Comparison of ENCODE assay signal across 8 cellular contexts in genomic region chrX:140766024-140766611, GRCh38.
DNase-seq lines count a peak whose midpoint lies in the region; ATAC-seq and TF ChIP-seq lines count a peak whose summit lies in the region.

No MANE protein-coding gene starts in this region.

- H3K27ac Mint-ChIP-seq in stimulated activated naive B cell treated with anti-CD40 and anti-IgM and Interleukin-4, amounts not matched to agents 10 μg/mL and 1 μg/mL and 100 μg/mL, for 72 hours, result no peak overlapping the region
- H3K27ac Mint-ChIP-seq in stimulated activated memory B cell treated with anti-CD40 and anti-IgM and Interleukin-4, amounts not matched to agents 10 μg/mL and 1 μg/mL and 100 μg/mL, for 72 hours, result no peak overlapping the region

- DNase-seq in NCI-H446 (lab: John Stamatoyannopoulos, UW), result peak; percentile 2 to 37
- no peak for DNase-seq in NCI-H446 treated with DMSO at 0.1 percent for 48 hours (lab: John Stamatoyannopoulos, UW)
- DNase-seq in central memory CD4-positive, alpha-beta T cell, result peak; percentile 19
- DNase-seq in kidney tubule cell (ENCODE audit: low spot score), result peak; percentile 61
- peak; percentile 13 for DNase-seq in stimulated activated naive B cell treated with anti-CD40 and anti-IgM and Interleukin-4, amounts not matched to agents 10 μg/mL and 1 μg/mL and 100 μg/mL, for 72 hours

- H3K27me3 Mint-ChIP-seq in stimulated activated naive B cell treated with anti-CD40 and anti-IgM and Interleukin-4, amounts not matched to agents 10 μg/mL and 1 μg/mL and 100 μg/mL, for 72 hours, result peaks cover 7 to 9% of the 10 kb centered on the region in 2 donors
- peaks cover 15% of the 10 kb centered on the region for H3K27me3 Mint-ChIP-seq in stimulated activated memory B cell treated with anti-CD40 and anti-IgM and Interleukin-4, amounts not matched to agents 10 μg/mL and 1 μg/mL and 100 μg/mL, for 72 hours

- peak; percentile 56 for ATAC-seq in HG03432 (IDR thresholded peaks at IDR 0.05; ENCODE audit: unreplicated experiment)
- ATAC-seq in SK-N-SH treated with all-trans-retinoic acid at 6 μM for 48 hours, result peak; percentile 69; the same call in 2 of the 3 replicates
- ATAC-seq in stimulated activated naive B cell treated with anti-CD40 and anti-IgM and Interleukin-4, amounts not matched to agents 10 μg/mL and 1 μg/mL and 100 μg/mL, for 72 hours (replicated peaks), result no peak
- no peak for ATAC-seq in stimulated activated memory B cell treated with anti-CD40 and anti-IgM and Interleukin-4, amounts not matched to agents 10 μg/mL and 1 μg/mL and 100 μg/mL, for 72 hours

- no peaks in the 10 kb centered on the region for H3K9me3 Mint-ChIP-seq in stimulated activated naive B cell treated with anti-CD40 and anti-IgM and Interleukin-4, amounts not matched to agents 10 μg/mL and 1 μg/mL and 100 μg/mL, for 72 hours
- no peaks in the 10 kb centered on the region for H3K9me3 Mint-ChIP-seq in stimulated activated memory B cell treated with anti-CD40 and anti-IgM and Interleukin-4, amounts not matched to agents 10 μg/mL and 1 μg/mL and 100 μg/mL, for 72 hours

- H3K36me3 Mint-ChIP-seq in stimulated activated naive B cell treated with anti-CD40 and anti-IgM and Interleukin-4, amounts not matched to agents 10 μg/mL and 1 μg/mL and 100 μg/mL, for 72 hours, result no peaks in the 10 kb centered on the region
- H3K36me3 Mint-ChIP-seq in stimulated activated memory B cell treated with anti-CD40 and anti-IgM and Interleukin-4, amounts not matched to agents 10 μg/mL and 1 μg/mL and 100 μg/mL, for 72 hours, result no peaks in the 10 kb centered on the region

- peaks cover 0 to 6% of the 10 kb centered on the region in 2 donors for H3K4me1 Mint-ChIP-seq in stimulated activated naive B cell treated with anti-CD40 and anti-IgM and Interleukin-4, amounts not matched to agents 10 μg/mL and 1 μg/mL and 100 μg/mL, for 72 hours
- H3K4me1 Mint-ChIP-seq in stimulated activated memory B cell treated with anti-CD40 and anti-IgM and Interleukin-4, amounts not matched to agents 10 μg/mL and 1 μg/mL and 100 μg/mL, for 72 hours, result peaks cover 6% of the 10 kb centered on the region

- no peak overlapping the region for H3K4me3 Mint-ChIP-seq in stimulated activated naive B cell treated with anti-CD40 and anti-IgM and Interleukin-4, amounts not matched to agents 10 μg/mL and 1 μg/mL and 100 μg/mL, for 72 hours
- no peak overlapping the region for H3K4me3 Mint-ChIP-seq in stimulated activated memory B cell treated with anti-CD40 and anti-IgM and Interleukin-4, amounts not matched to agents 10 μg/mL and 1 μg/mL and 100 μg/mL, for 72 hours

TF ChIP-seq in SK-N-SH treated with all-trans-retinoic acid at 6 μM for 48 hours, 23 proteins besides CTCF, POLR2A, EP300 and RAD21:
- no peak for TF ChIP-seq CSDC2 (CRISPR knock-in tag; IDR thresholded peaks at IDR 0.05)
- TF ChIP-seq PPARA (CRISPR knock-in tag; IDR thresholded peaks at IDR 0.05; ENCODE audit: borderline replicate concordance), result no peak
- TF ChIP-seq ESRRG (CRISPR knock-in tag; IDR thresholded peaks at IDR 0.05), result no peak
- no peak for TF ChIP-seq ZC3H10 (CRISPR knock-in tag; IDR thresholded peaks at IDR 0.05)
- no peak for TF ChIP-seq ZFP3 (CRISPR knock-in tag; IDR thresholded peaks at IDR 0.05)
- no peak for TF ChIP-seq GLIS3 (CRISPR knock-in tag; IDR thresholded peaks at IDR 0.05)
- no peak for TF ChIP-seq SNAI2 (CRISPR knock-in tag; IDR thresholded peaks at IDR 0.05)
- TF ChIP-seq BACH2 (CRISPR knock-in tag; IDR thresholded peaks at IDR 0.05; ENCODE audit: borderline replicate concordance), result no peak
- no peak for TF ChIP-seq RARB (CRISPR knock-in tag; IDR thresholded peaks at IDR 0.05)
- no peak for TF ChIP-seq OSR1 (CRISPR knock-in tag; IDR thresholded peaks at IDR 0.05)
- TF ChIP-seq ISL1 (CRISPR knock-in tag; IDR thresholded peaks at IDR 0.05), result no peak
TF ChIP-seq in SK-N-SH treated with all-trans-retinoic acid at 6 μM for 48 hours: peak in this region for 0.

Comparison
In these comparisons a context has a peak if more than half of its experiments do, and no peak if none do; other contexts are left out.
1. ATAC-seq: peak in HG03432 (single experiment) and SK-N-SH treated with all-trans-retinoic acid at 6 μM for 48 hours (single experiment); none in stimulated activated naive B cell treated with anti-CD40 and anti-IgM and Interleukin-4, amounts not matched to agents 10 μg/mL and 1 μg/mL and 100 μg/mL, for 72 hours (0 of 2) and stimulated activated memory B cell treated with anti-CD40 and anti-IgM and Interleukin-4, amounts not matched to agents 10 μg/mL and 1 μg/mL and 100 μg/mL, for 72 hours (single experiment).